Comparison of ENCODE assay signal across 30 cellular contexts in the genomic region with DNA sequence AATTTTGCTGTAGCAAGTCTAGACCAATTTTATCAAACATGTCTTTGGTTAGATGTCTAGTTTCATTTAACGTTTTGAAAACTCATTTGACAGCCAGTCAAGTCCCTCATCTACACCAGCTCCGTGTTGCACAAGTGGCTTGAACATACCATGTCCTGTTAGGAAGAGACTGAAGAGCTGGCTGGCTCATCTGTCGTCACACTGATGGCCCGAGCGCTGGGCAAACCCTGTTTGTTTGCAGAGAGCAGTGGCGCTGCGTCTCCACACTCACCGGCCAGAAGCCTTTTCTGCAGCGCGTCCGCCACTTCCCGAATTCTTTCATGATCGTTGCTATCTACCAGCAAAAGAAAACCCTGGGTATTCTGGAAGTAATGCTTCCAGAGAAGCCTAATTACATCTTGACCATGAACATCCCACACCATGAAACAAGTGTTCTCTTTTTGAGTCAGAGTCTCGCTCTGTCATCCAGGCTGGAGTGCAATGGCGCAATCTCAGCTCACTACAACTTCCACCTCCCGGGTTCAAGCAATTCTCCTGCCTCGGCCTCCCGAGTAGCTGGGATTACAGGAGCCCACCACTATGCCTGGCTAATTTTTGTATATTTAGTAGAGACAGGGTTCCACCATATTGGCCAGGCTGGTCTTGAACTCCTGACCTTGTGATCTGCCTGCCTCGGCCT. TPM values are rescaled to one million over a fixed set of nuclear protein-coding genes. Genes with fewer than 3 reads are reported as not detected.
DNase-seq lines count a peak whose midpoint lies in the region; ATAC-seq and TF ChIP-seq lines count a peak whose summit lies in the region.
"Had no signal": no experiment of that assay in that cellular context is flagged by ENCODE, and none has a peak within 500 bp of the region (broad histone marks: within the 10 kb centered on the region; RNA-seq: fewer than 3 reads in every experiment).

No MANE protein-coding gene starts in this region.

- H2AFZ ChIP-seq in GM23338: no peak overlapping the region
- H2AFZ ChIP-seq in mammary epithelial cell (ENCODE audit: low read depth, low read length): no peak overlapping the region

- no peak overlapping the region for H3K4me3 ChIP-seq in BLaER1
- no peak overlapping the region for H3K4me3 ChIP-seq in Caco-2 (ENCODE audit: low read depth, low read length)
- H3K4me3 ChIP-seq in GM23338: no peak overlapping the region
- H3K4me3 ChIP-seq in mammary epithelial cell (replicated peaks in 1 of 3; ENCODE audit: insufficient read depth in 1 of 3, low read depth in 2 of 3, low read length in 3 of 3): no peak overlapping the region
- H3K4me3 ChIP-seq: adrenal gland, left ventricle myocardium inferior, thoracic aorta, uterus had no signal

- 92% methylated on average over 14 of the region's 19 CpGs for WGBS in mammary epithelial cell (ENCODE audit: low coverage, missing lambda C conversion rate)

- BruUV-seq in Caco-2 (replicated peaks; lab: Mats Ljungman, UMichigan): no TSS peak
- BruUV-seq in mammary epithelial cell (replicated peaks; lab: Mats Ljungman, UMichigan): no TSS peak

- no peaks in the 10 kb centered on the region for H3K9me3 Mint-ChIP-seq in Caco-2 (ENCODE audit: unreplicated experiment)
- no peaks in the 10 kb centered on the region for H3K9me3 Mint-ChIP-seq in dendritic cell treated with granulocyte-macrophage colony-stimulating factor and Interleukin-4, amounts not matched to agents 40 ng/mL and 50 ng/mL, for 4 days
- H3K9me3 Mint-ChIP-seq in GM23338: peaks cover 5% of the 10 kb centered on the region; the same call in 2 of the 3 replicates
- H3K9me3 Mint-ChIP-seq: activated naive CD4-positive, alpha-beta T cell treated with anti-CD3 and anti-CD28 coated beads for 36 hours; activated T-helper 1 cell treated with anti-CD3 and anti-CD28 coated beads, Interleukin-12 subunit alpha, Interleukin-12 subunit beta, Interleukin-2, Interleukin-4 antibody, amounts not matched to agents 30 ng/mL and 10 ng/mL and 1 ng/mL, durations not matched to agents 14 hours and 24 hours and 36 hours; mesothelial cell of epicardium; naive B cell had no signal

- POLR2A ChIA-PET in Caco-2 (lab: Charles Lee): interaction anchor here (0.6 kb wide), 1 partner anchor 27 kb away, joined by 5 read pairs; no protein-coding TSS in a partner anchor

- H3K9ac ChIP-seq in BLaER1 (no peak overlapping the region), mammary epithelial cell (ENCODE audit: insufficient read depth, low read length) (no peak overlapping the region)

- H3K27ac Mint-ChIP-seq in Caco-2 (ENCODE audit: unreplicated experiment): peak overlapping the region; percentile 38
- peak overlapping the region; percentile 26 for H3K27ac Mint-ChIP-seq in dendritic cell treated with granulocyte-macrophage colony-stimulating factor and Interleukin-4, amounts not matched to agents 40 ng/mL and 50 ng/mL, for 4 days
- no peak overlapping the region for H3K27ac Mint-ChIP-seq in GM23338
- H3K27ac Mint-ChIP-seq: activated naive CD4-positive, alpha-beta T cell treated with anti-CD3 and anti-CD28 coated beads for 36 hours; activated T-helper 1 cell treated with anti-CD3 and anti-CD28 coated beads, Interleukin-12 subunit alpha, Interleukin-12 subunit beta, Interleukin-2, Interleukin-4 antibody, amounts not matched to agents 30 ng/mL and 10 ng/mL and 1 ng/mL, durations not matched to agents 14 hours and 24 hours and 36 hours; CD4-positive, CD25-positive, alpha-beta regulatory T cell; mesothelial cell of epicardium had no signal

- dilution Hi-C loops in mammary epithelial cell (cut with HindIII; ENCODE audit: low sequenced_read_pairs): no loop called here

- peaks cover 50% of the 10 kb centered on the region for H3K4me1 ChIP-seq in BLaER1
- H3K4me1 ChIP-seq in Caco-2: peaks cover 9% of the 10 kb centered on the region
- peaks cover 12% of the 10 kb centered on the region; the same call in 1 of the 2 replicates for H3K4me1 ChIP-seq in GM23338 (ENCODE audit: insufficient read depth)
- peaks cover 14% of the 10 kb centered on the region for H3K4me1 ChIP-seq in mammary epithelial cell (ENCODE audit: insufficient read depth, low read length)

- CTCF ChIA-PET in Caco-2 (lab: Charles Lee): interaction anchor here (0.6 to 1.9 kb wide), 4 partner anchors 10 to 417 kb away, joined by 3 to 9 read pairs (median 6); a partner anchor contains a TSS
- CTCF ChIA-PET in mammary epithelial cell (lab: Charles Lee; ENCODE audit: low non-redundant PET): interaction anchor here (0.6 kb wide), 1 partner anchor 12 kb away, joined by 6 read pairs; no protein-coding TSS in a partner anchor

- ATAC-seq in left cardiac atrium: no peak
- ATAC-seq in GM23338: no peak
- ATAC-seq: PC-3; stimulated activated naive CD8-positive, alpha-beta T cell treated with anti-CD3 and anti-CD28 coated beads, Interleukin-15, Interleukin-2, amounts not matched to agents 100 U/mL and 50 U/mL, for 24 hours had no signal

- H3K9me3 ChIP-seq in BLaER1 (peaks cover 9% of the 10 kb centered on the region), Caco-2 (peaks cover 10% of the 10 kb centered on the region), mammary epithelial cell (replicated peaks; ENCODE audit: insufficient read depth, low read length) (no peaks in the 10 kb centered on the region)
- H3K9me3 ChIP-seq: adrenal gland, thoracic aorta, uterus had no signal

- H3K4me1 Mint-ChIP-seq in Caco-2 (ENCODE audit: low read depth, unreplicated experiment) (peaks cover 21% of the 10 kb centered on the region), GM23338 (peaks cover 18% of the 10 kb centered on the region)
- peaks cover 44% of the 10 kb centered on the region for H3K4me1 Mint-ChIP-seq in dendritic cell treated with granulocyte-macrophage colony-stimulating factor and Interleukin-4, amounts not matched to agents 40 ng/mL and 50 ng/mL, for 4 days (ENCODE audit: low read depth)

- TF ChIP-seq CTCF in Caco-2 (IDR thresholded peaks at IDR 0.05; ENCODE audit: insufficient read depth in 1 of 2, low read depth in 1 of 2, low read length in 1 of 2, severe bottlenecking in 1 of 2, unreplicated experiment in 1 of 2) (no peak), GM23338 (conservative IDR thresholded peaks at IDR 0.05; ENCODE audit: low read depth in 2 of 2) (no peak), mammary epithelial cell (conservative IDR thresholded peaks at IDR 0.05 in 1 of 2, IDR thresholded peaks at IDR 0.05 in 1 of 2; ENCODE audit: extremely low read depth in 1 of 2, insufficient read depth in 1 of 2, low read depth in 1 of 2, low read length in 2 of 2) (no peak)

- H3K36me3 Mint-ChIP-seq in Caco-2 (ENCODE audit: insufficient read depth, unreplicated experiment) (peaks cover 32% of the 10 kb centered on the region), GM23338 (ENCODE audit: low read depth) (peaks cover 3% of the 10 kb centered on the region; the same call in 1 of the 3 replicates)
- no peaks in the 10 kb centered on the region for H3K36me3 Mint-ChIP-seq in dendritic cell treated with granulocyte-macrophage colony-stimulating factor and Interleukin-4, amounts not matched to agents 40 ng/mL and 50 ng/mL, for 4 days (ENCODE audit: low read depth)
- H3K36me3 Mint-ChIP-seq: CD4-positive, CD25-positive, alpha-beta regulatory T cell; mesothelial cell of epicardium; naive B cell had no signal

- H3K4me3 Mint-ChIP-seq in Caco-2 (ENCODE audit: unreplicated experiment) (peak overlapping the region; percentile 72), GM23338 (no peak overlapping the region)
- H3K4me3 Mint-ChIP-seq in dendritic cell treated with granulocyte-macrophage colony-stimulating factor and Interleukin-4, amounts not matched to agents 40 ng/mL and 50 ng/mL, for 4 days: no peak overlapping the region
- H3K4me3 Mint-ChIP-seq: activated naive CD4-positive, alpha-beta T cell treated with anti-CD3 and anti-CD28 coated beads for 36 hours; activated T-helper 1 cell treated with anti-CD3 and anti-CD28 coated beads, Interleukin-12 subunit alpha, Interleukin-12 subunit beta, Interleukin-2, Interleukin-4 antibody, amounts not matched to agents 30 ng/mL and 10 ng/mL and 1 ng/mL, durations not matched to agents 14 hours and 24 hours and 36 hours; mesothelial cell of epicardium had no signal

- H3K27ac ChIP-seq in BLaER1 (peak overlapping the region; percentile 95), GM23338 (ENCODE audit: low read depth) (no peak overlapping the region), mammary epithelial cell (ENCODE audit: insufficient read depth, low read depth, low read length) (no peak overlapping the region)
- H3K27ac ChIP-seq: adrenal gland, brain microvascular endothelial cell, left ventricle myocardium inferior, thoracic aorta, uterus had no signal

- H3K27me3 Mint-ChIP-seq in Caco-2 (ENCODE audit: insufficient read depth, unreplicated experiment) (no peaks in the 10 kb centered on the region), GM23338 (ENCODE audit: insufficient read depth, low read depth, poor library complexity) (peaks cover 34% of the 10 kb centered on the region)
- H3K27me3 Mint-ChIP-seq in dendritic cell treated with granulocyte-macrophage colony-stimulating factor and Interleukin-4, amounts not matched to agents 40 ng/mL and 50 ng/mL, for 4 days: peaks cover 29% of the 10 kb centered on the region

- intact Hi-C loops in Caco-2 (cut with micrococcal nuclease; ENCODE audit: unreplicated experiment): loop anchor here (2.0 kb wide), 1 partner anchor 136 kb away; no protein-coding TSS in a partner anchor
- intact Hi-C loops in dendritic cell treated with granulocyte-macrophage colony-stimulating factor and Interleukin-4, amounts not matched to agents 40 ng/mL and 50 ng/mL, for 4 days (cut with micrococcal nuclease): loop anchor here (5.0 kb wide), 1 partner anchor 135 kb away; a partner anchor contains a TSS
- intact Hi-C loops in left cardiac atrium (cut with DNase I): no loop called here
- intact Hi-C loops in mammary epithelial cell (cut with micrococcal nuclease): no loop called here

- no peaks in the 10 kb centered on the region for H3K36me3 ChIP-seq in BLaER1
- H3K36me3 ChIP-seq in Caco-2 (ENCODE audit: control insufficient read depth, insufficient read depth, low read length): no peaks in the 10 kb centered on the region
- H3K36me3 ChIP-seq in GM23338 (ENCODE audit: insufficient read depth): no peaks in the 10 kb centered on the region
- no peaks in the 10 kb centered on the region for H3K36me3 ChIP-seq in mammary epithelial cell (ENCODE audit: insufficient read depth, low read length)
- H3K36me3 ChIP-seq: adrenal gland, brain microvascular endothelial cell, left ventricle myocardium inferior, thoracic aorta, uterus had no signal

- DNase-seq in Caco-2: no peak
- peak; percentile 64 for DNase-seq in NCI-H510A treated with DMSO at 0.1 percent for 48 hours (lab: John Stamatoyannopoulos, UW)
- DNase-seq in left cardiac atrium: no peak
- no peak for DNase-seq in GM23338 (ENCODE audit: low spot score)
- DNase-seq in DMS 273 (lab: John Stamatoyannopoulos, UW; ENCODE audit: unreplicated experiment): no peak
- DNase-seq in mammary epithelial cell: no peak
- DNase-seq: activated CD4-positive, alpha-beta T cell treated with anti-CD3 and anti-CD28 coated beads, Interleukin-2, amount 50 U/mL, for 48 hours; activated CD4-positive, CD25-positive, alpha-beta regulatory T cell; activated naive CD4-positive, alpha-beta T cell treated with anti-CD3 and anti-CD28 coated beads for 36 hours; brain microvascular endothelial cell; CD4-positive, CD25-positive, alpha-beta regulatory T cell; DMS 273 treated with DMSO at 0.1 percent for 48 hours; KG1; left ventricle myocardium inferior; naive B cell; NCI-H187; NCI-H345; NK-92 treated with Interleukin-12 subunit alpha and Interleukin-12 subunit beta, amount 100 ng/mL, for 24 hours; PC-3; SIG-M5; stimulated activated naive CD8-positive, alpha-beta T cell treated with anti-CD3 and anti-CD28 coated beads, Interleukin-15, Interleukin-2, amounts not matched to agents 100 U/mL and 50 U/mL, for 24 hours; SW 1271; T-helper 9 cell; uterus had no signal

- no peaks in the 10 kb centered on the region for H3K27me3 ChIP-seq in BLaER1
- no peaks in the 10 kb centered on the region for H3K27me3 ChIP-seq in Caco-2 (replicated peaks; ENCODE audit: control insufficient read depth, insufficient read depth, low read length)
- no peaks in the 10 kb centered on the region for H3K27me3 ChIP-seq in GM23338 (ENCODE audit: insufficient read depth)
- H3K27me3 ChIP-seq in mammary epithelial cell (ENCODE audit: insufficient read depth, low read length): no peaks in the 10 kb centered on the region
- H3K27me3 ChIP-seq: adrenal gland, brain microvascular endothelial cell, uterus had no signal

- H3F3A ChIP-seq in GM23338 (replicated peaks; ENCODE audit: low read depth): peaks cover 22% of the 10 kb centered on the region

- peak overlapping the region; percentile 92 for H3K4me2 ChIP-seq in BLaER1
- no peak overlapping the region for H3K4me2 ChIP-seq in GM23338
- H3K4me2 ChIP-seq in mammary epithelial cell (ENCODE audit: insufficient read depth, low read depth, low read length): no peak overlapping the region

- in situ Hi-C loops in mammary epithelial cell (cut with MboI; ENCODE audit: low sequenced_read_pairs in 2 of 2): no loop called here

- no peaks in the 10 kb centered on the region for H4K20me1 ChIP-seq in BLaER1
- no peaks in the 10 kb centered on the region for H4K20me1 ChIP-seq in GM23338 (replicated peaks; ENCODE audit: insufficient read depth)
- no peaks in the 10 kb centered on the region for H4K20me1 ChIP-seq in mammary epithelial cell (ENCODE audit: insufficient read depth, low read length)

- no peaks in the 10 kb centered on the region for H3K79me2 ChIP-seq in GM23338 (replicated peaks; ENCODE audit: insufficient read depth)
- no peaks in the 10 kb centered on the region for H3K79me2 ChIP-seq in mammary epithelial cell (ENCODE audit: insufficient read depth, low read length)

- H3K9me2 ChIP-seq in GM23338 (ENCODE audit: insufficient read depth): no peaks in the 10 kb centered on the region

RNA-seq across cellular contexts. Expression of a gene that starts 10.7 kb away (rescaled TPM):
- total RNA-seq in Caco-2 (2022) (14.6 and 15.1 TPM in 2 replicates), left cardiac atrium (1 to 10 TPM; 6.4 to 8.4 TPM), mammary epithelial cell (10 to 100 TPM in 1 of 2 donors, 1 to 10 TPM in 1; 8.1 to 11.7 TPM)
- 18.8 and 19.3 TPM in 2 replicates for total RNA-seq in GM23338 (2014; rRNA removed; shearing (Covaris generic))
- polyA plus RNA-seq in GM23338 (2016; fragmentation: Nextera tagmentation; extraction: Ambion mirVana) (5.4 and 5.8 TPM in 2 replicates), mammary epithelial cell (6.5 TPM)
- 1.9 TPM for polyA minus RNA-seq in mammary epithelial cell

RNA-seq across cellular contexts. Expression of a gene that starts 54.0 kb away (rescaled TPM):
- total RNA-seq in Caco-2 (2022) (120 and 122 TPM in 2 replicates), left cardiac atrium (10 to 100 TPM; 33.8 to 39.1 TPM), mammary epithelial cell (10 to 100 TPM; 38.7 to 53.2 TPM)
- 147 and 162 TPM in 2 replicates for total RNA-seq in GM23338 (2014; rRNA removed; shearing (Covaris generic))
- polyA plus RNA-seq in GM23338 (2016; fragmentation: Nextera tagmentation; extraction: Ambion mirVana) (61.5 and 72.4 TPM in 2 replicates), mammary epithelial cell (13.6 TPM)
- 31.4 TPM for polyA minus RNA-seq in mammary epithelial cell

RNA-seq across cellular contexts. Expression of a gene that starts 55.5 kb away (rescaled TPM):
- total RNA-seq in Caco-2 (2022) (6.4 and 7.9 TPM in 2 replicates), left cardiac atrium (1 to 10 TPM; 4.0 to 4.7 TPM), mammary epithelial cell (under 1 TPM in 1 of 2 donors, not detected in 1; 0.67 TPM)
- total RNA-seq in GM23338 (2014; rRNA removed; shearing (Covaris generic)): 110 and 113 TPM in 2 replicates
- polyA plus RNA-seq in GM23338 (2016; fragmentation: Nextera tagmentation; extraction: Ambion mirVana) (74.9 and 79.4 TPM in 2 replicates), mammary epithelial cell (0.16 TPM)
- not detected for polyA minus RNA-seq in mammary epithelial cell
- total RNA-seq: activated naive CD4-positive, alpha-beta T cell treated with anti-CD3 and anti-CD28 coated beads for 36 hours; activated T-helper 1 cell treated with anti-CD3 and anti-CD28 coated beads, Interleukin-12 subunit alpha, Interleukin-12 subunit beta, Interleukin-2, Interleukin-4 antibody, amounts not matched to agents 30 ng/mL and 10 ng/mL and 1 ng/mL, durations not matched to agents 14 hours and 24 hours and 36 hours; CD4-positive, CD25-positive, alpha-beta regulatory T cell had no signal
- polyA plus RNA-seq: CD4-positive, CD25-positive, alpha-beta regulatory T cell had no signal

Comparison
In these comparisons a context has a peak if more than half of its experiments do, and no peak if none do; other contexts are left out.
1. RNA of a gene that starts 55.5 kb away (total RNA-seq): 110 to 113 TPM in GM23338; 6.4 to 7.9 TPM in Caco-2, 4.0 to 4.7 TPM in left cardiac atrium and 0.67 TPM in mammary epithelial cell; every median in the first group is over 10 times any median in the second.
2. intact Hi-C loops: an anchor here in Caco-2 (2.0 kb wide) and dendritic cell treated with granulocyte-macrophage colony-stimulating factor and Interleukin-4, amounts not matched to agents 40 ng/mL and 50 ng/mL, for 4 days (5.0 kb wide); none called in left cardiac atrium and mammary epithelial cell.